In the genomic region with DNA sequence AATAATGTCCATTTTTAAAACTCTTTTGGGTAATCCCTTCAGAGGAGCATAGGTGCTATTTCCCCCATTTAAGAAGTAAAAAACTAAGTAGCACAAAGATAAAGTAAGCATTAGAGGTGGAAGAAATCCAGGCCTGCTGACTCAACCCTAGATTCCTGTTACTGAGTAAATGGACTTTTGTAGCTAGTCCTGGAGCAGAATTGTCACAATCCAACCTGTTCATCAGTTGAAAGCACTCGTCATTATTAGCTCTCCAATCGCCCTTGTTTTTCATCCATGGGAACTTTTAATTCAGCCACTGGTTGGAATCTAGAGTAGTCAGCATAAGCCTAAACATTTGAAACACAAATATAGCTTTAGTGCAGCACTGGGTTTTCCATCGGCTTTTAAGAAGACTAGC, we compare ENCODE assay signal across 13 cellular contexts.
DNase-seq lines count a peak whose midpoint lies in the region; ATAC-seq and TF ChIP-seq lines count a peak whose summit lies in the region.
"Had no signal": no experiment of that assay in that cellular context is flagged by ENCODE, and none has a peak within 500 bp of the region (broad histone marks: within the 10 kb centered on the region; RNA-seq: fewer than 3 reads in every experiment).

No MANE protein-coding gene starts in this region.

- H3K9ac ChIP-seq in neural progenitor cell, result no peak overlapping the region

- H3K36me3 Mint-ChIP-seq in CD8-positive, alpha-beta T cell, result peaks cover 71% of the 10 kb centered on the region
- H3K36me3 Mint-ChIP-seq in memory B cell (peaks cover 21% of the 10 kb centered on the region), type B pancreatic cell (no peaks in the 10 kb centered on the region), WTC11 (no peaks in the 10 kb centered on the region), neural progenitor cell (no peaks in the 10 kb centered on the region)

- no peak overlapping the region for H3K4me2 ChIP-seq in neural progenitor cell

- intact Hi-C loops in CD8-positive, alpha-beta T cell (cut with DNase I, micrococcal nuclease), result loop anchor here (2.0 to 10.0 kb wide), 9 partner anchors 134 to 1224 kb away; a partner anchor contains a TSS

- H2AFZ ChIP-seq in neural progenitor cell (replicated peaks), result no peak overlapping the region

- H3K4me3 Mint-ChIP-seq in CD8-positive, alpha-beta T cell, result peak overlapping the region; percentile 95
- H3K4me3 Mint-ChIP-seq in memory B cell (peak overlapping the region; percentile 98), type B pancreatic cell (no peak overlapping the region), WTC11 (no peak overlapping the region), neural progenitor cell (no peak overlapping the region)

- H3K4me1 Mint-ChIP-seq in CD8-positive, alpha-beta T cell (ENCODE audit: low read depth), result peaks cover 47% of the 10 kb centered on the region
- H3K4me1 Mint-ChIP-seq in memory B cell (peaks cover 41% of the 10 kb centered on the region), type B pancreatic cell (ENCODE audit: unreplicated experiment) (peaks cover 13% of the 10 kb centered on the region), WTC11 (peaks cover 53% of the 10 kb centered on the region), neural progenitor cell (peaks cover 12% of the 10 kb centered on the region)

- H3K36me3 ChIP-seq in CD8-positive, alpha-beta T cell (ENCODE audit: insufficient read depth, low read length), result peaks cover 4% of the 10 kb centered on the region
- no peaks in the 10 kb centered on the region for H3K36me3 ChIP-seq in neural progenitor cell
- H3K36me3 ChIP-seq: Peyer's patch had no signal

- no peak for TF ChIP-seq POLR2A in erythroblast (IDR thresholded peaks at IDR 0.05; ENCODE audit: low read length)

- CTCF ChIA-PET in CD8-positive, alpha-beta T cell (lab: Charles Lee), result interaction anchor here (0.8 to 2.5 kb wide), 12 partner anchors 8 to 189 kb away, joined by 3 to 15 read pairs (median 4); a partner anchor contains a TSS
- CTCF ChIA-PET in WTC11 (lab: Charles Lee), result interaction anchor here (1.1 kb wide), 1 partner anchor 1094 kb away, joined by 4 read pairs; no protein-coding TSS in a partner anchor

- H3K4me1 ChIP-seq in CD8-positive, alpha-beta T cell (ENCODE audit: insufficient read depth, low read length), result peaks cover 24% of the 10 kb centered on the region
- H3K4me1 ChIP-seq in neural progenitor cell, result peaks cover 16% of the 10 kb centered on the region

- H3K27me3 ChIP-seq in CD8-positive, alpha-beta T cell (ENCODE audit: insufficient read depth, low read length), result no peaks in the 10 kb centered on the region
- no peaks in the 10 kb centered on the region for H3K27me3 ChIP-seq in neural progenitor cell
- H3K27me3 ChIP-seq: Peyer's patch had no signal

- peak overlapping the region; percentile 96 for H3K27ac Mint-ChIP-seq in CD8-positive, alpha-beta T cell
- peak overlapping the region; percentile 67 for H3K27ac Mint-ChIP-seq in memory B cell
- no peak overlapping the region for H3K27ac Mint-ChIP-seq in type B pancreatic cell
- no peak overlapping the region for H3K27ac Mint-ChIP-seq in WTC11
- no peak overlapping the region for H3K27ac Mint-ChIP-seq in neural progenitor cell

- H3K9me3 Mint-ChIP-seq in CD8-positive, alpha-beta T cell, result no peaks in the 10 kb centered on the region
- H3K9me3 Mint-ChIP-seq in memory B cell (no peaks in the 10 kb centered on the region), type B pancreatic cell (peaks cover 5% of the 10 kb centered on the region), WTC11 (no peaks in the 10 kb centered on the region), neural progenitor cell (no peaks in the 10 kb centered on the region)

- TF ChIP-seq CTCF in CD8-positive, alpha-beta T cell (IDR thresholded peaks at IDR 0.05), result no peak
- no peak for TF ChIP-seq CTCF in type B pancreatic cell (conservative IDR thresholded peaks at IDR 0.05)
- TF ChIP-seq CTCF in WTC11 (IDR thresholded peaks at IDR 0.05), result no peak
- TF ChIP-seq CTCF in neural progenitor cell (IDR thresholded peaks at IDR 0.05), result no peak

- H3K9me3 ChIP-seq in CD8-positive, alpha-beta T cell (ENCODE audit: low read length), result no peaks in the 10 kb centered on the region
- H3K9me3 ChIP-seq in neural progenitor cell (ENCODE audit: low read depth), result no peaks in the 10 kb centered on the region
- H3K9me3 ChIP-seq: Caco-2, Peyer's patch had no signal

- no peak for ATAC-seq in CD8-positive, alpha-beta T cell
- ATAC-seq in memory B cell (ENCODE audit: low read depth) (no peak), WTC11 (no peak)

- POLR2A ChIA-PET in CD8-positive, alpha-beta T cell (lab: Charles Lee), result interaction anchor here (0.6 to 5.5 kb wide), 9 partner anchors 9 to 696 kb away, joined by 3 to 47 read pairs (median 13); no protein-coding TSS in a partner anchor
- POLR2A ChIA-PET in WTC11 (lab: Charles Lee), result no interaction called here

- no peaks in the 10 kb centered on the region for H3K27me3 Mint-ChIP-seq in CD8-positive, alpha-beta T cell (ENCODE audit: low read depth)
- H3K27me3 Mint-ChIP-seq in memory B cell, result no peaks in the 10 kb centered on the region
- H3K27me3 Mint-ChIP-seq in type B pancreatic cell, result no peaks in the 10 kb centered on the region
- H3K27me3 Mint-ChIP-seq in WTC11 (ENCODE audit: low read depth), result no peaks in the 10 kb centered on the region
- no peaks in the 10 kb centered on the region for H3K27me3 Mint-ChIP-seq in neural progenitor cell (ENCODE audit: insufficient read depth, low read depth)

- H3K4me3 ChIP-seq in CD8-positive, alpha-beta T cell (ENCODE audit: low read depth, low read length), result peak overlapping the region; percentile 80
- no peak overlapping the region for H3K4me3 ChIP-seq in neural progenitor cell

- no peaks in the 10 kb centered on the region for H4K20me1 ChIP-seq in neural progenitor cell (ENCODE audit: low read depth)

- no peaks in the 10 kb centered on the region for H3K79me2 ChIP-seq in neural progenitor cell (ENCODE audit: low read depth)

- peak overlapping the region; percentile 81 for H3K27ac ChIP-seq in CD8-positive, alpha-beta T cell (ENCODE audit: low read depth, low read length)
- no peak overlapping the region for H3K27ac ChIP-seq in neural progenitor cell

- peaks cover 19% of the 10 kb centered on the region for H3F3A ChIP-seq in neural progenitor cell (ENCODE audit: low read depth)

- DNase-seq in CD8-positive, alpha-beta T cell, result no peak
- DNase-seq in LoVo (ENCODE audit: low spot score), result peak; percentile 34
- DNase-seq in amniotic epithelial cell (ENCODE audit: low read depth), result peak; percentile 64
- DNase-seq in memory B cell (ENCODE audit: low spot score in 2 of 2), result no peak
- no peak for DNase-seq in type B pancreatic cell (ENCODE audit: extremely low spot score, unreplicated experiment)
- no peak for DNase-seq in WTC11 (ENCODE audit: low spot score)
- DNase-seq in erythroblast (lab: John Stamatoyannopoulos, UW), result no peak
- no peak for DNase-seq in neural progenitor cell (ENCODE audit: low spot score)
- DNase-seq: Caco-2, mesenchymal stem cell, NCI-H1930, Peyer's patch, retina had no signal

TF ChIP-seq in WTC11, 78 proteins besides CTCF, POLR2A, EP300 and RAD21:
- no peak for TF ChIP-seq NR1H2 (CRISPR knock-in tag; IDR thresholded peaks at IDR 0.05)
- TF ChIP-seq, protein P1, sequence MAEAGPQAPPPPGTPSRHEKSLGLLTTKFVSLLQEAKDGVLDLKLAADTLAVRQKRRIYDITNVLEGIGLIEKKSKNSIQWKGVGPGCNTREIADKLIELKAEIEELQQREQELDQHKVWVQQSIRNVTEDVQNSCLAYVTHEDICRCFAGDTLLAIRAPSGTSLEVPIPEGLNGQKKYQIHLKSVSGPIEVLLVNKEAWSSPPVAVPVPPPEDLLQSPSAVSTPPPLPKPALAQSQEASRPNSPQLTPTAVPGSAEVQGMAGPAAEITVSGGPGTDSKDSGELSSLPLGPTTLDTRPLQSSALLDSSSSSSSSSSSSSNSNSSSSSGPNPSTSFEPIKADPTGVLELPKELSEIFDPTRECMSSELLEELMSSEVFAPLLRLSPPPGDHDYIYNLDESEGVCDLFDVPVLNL (CRISPR knock-in tag; IDR thresholded peaks at IDR 0.05; ENCODE audit: borderline replicate concordance, low read depth), result no peak
- no peak for TF ChIP-seq MYBL2 (CRISPR knock-in tag; IDR thresholded peaks at IDR 0.05)
- TF ChIP-seq, protein P2, sequence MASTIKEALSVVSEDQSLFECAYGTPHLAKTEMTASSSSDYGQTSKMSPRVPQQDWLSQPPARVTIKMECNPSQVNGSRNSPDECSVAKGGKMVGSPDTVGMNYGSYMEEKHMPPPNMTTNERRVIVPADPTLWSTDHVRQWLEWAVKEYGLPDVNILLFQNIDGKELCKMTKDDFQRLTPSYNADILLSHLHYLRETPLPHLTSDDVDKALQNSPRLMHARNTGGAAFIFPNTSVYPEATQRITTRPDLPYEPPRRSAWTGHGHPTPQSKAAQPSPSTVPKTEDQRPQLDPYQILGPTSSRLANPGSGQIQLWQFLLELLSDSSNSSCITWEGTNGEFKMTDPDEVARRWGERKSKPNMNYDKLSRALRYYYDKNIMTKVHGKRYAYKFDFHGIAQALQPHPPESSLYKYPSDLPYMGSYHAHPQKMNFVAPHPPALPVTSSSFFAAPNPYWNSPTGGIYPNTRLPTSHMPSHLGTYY (CRISPR knock-in tag; IDR thresholded peaks at IDR 0.05), result no peak
- TF ChIP-seq EMX1 (CRISPR knock-in tag; IDR thresholded peaks at IDR 0.05), result no peak
- TF ChIP-seq ZNF396 (CRISPR knock-in tag; IDR thresholded peaks at IDR 0.05; ENCODE audit: borderline replicate concordance), result no peak
- no peak for TF ChIP-seq SMAD3 (CRISPR knock-in tag; IDR thresholded peaks at IDR 0.05; ENCODE audit: borderline replicate concordance)

Comparison
In these comparisons a context has a peak if more than half of its experiments do, and no peak if none do; other contexts are left out.
1. DNase-seq: peak in LoVo (single experiment) and amniotic epithelial cell (single experiment); none in CD8-positive, alpha-beta T cell (0 of 7), memory B cell (0 of 2), type B pancreatic cell (single experiment), WTC11 (single experiment), erythroblast (0 of 2) and neural progenitor cell (single experiment).
2. H3K27ac Mint-ChIP-seq: peak in CD8-positive, alpha-beta T cell (single experiment) and memory B cell (single experiment); none in type B pancreatic cell (single experiment), WTC11 (single experiment) and neural progenitor cell (single experiment).
3. H3K4me3 Mint-ChIP-seq: peak in CD8-positive, alpha-beta T cell (single experiment) and memory B cell (single experiment); none in type B pancreatic cell (single experiment), WTC11 (single experiment) and neural progenitor cell (single experiment).